ENCODE assay signal across 23 cellular contexts in genomic region chr1:160056648-160057169, GRCh38. TPM values are rescaled to one million over a fixed set of nuclear protein-coding genes. Genes with fewer than 3 reads are reported as not detected.
A peak's percentile ranks its signal among the peaks of the same experiment; 100 is the strongest.
DNase-seq lines count a peak whose midpoint lies in the region; TF ChIP-seq lines count a peak whose summit lies in the region.
"Had no signal": no experiment of that assay in that cellular context is flagged by ENCODE, and none has a peak within 500 bp of the region (broad histone marks: within the 10 kb centered on the region; RNA-seq: fewer than 3 reads in every experiment).

No MANE protein-coding gene starts in this region.

- DNase-seq in NOMO-1 treated with DMSO at 0.1 percent for 48 hours (lab: John Stamatoyannopoulos, UW; ENCODE audit: unreplicated experiment) (peak; percentile 34), NOMO-1 treated with dmso at 0.1 percent for 144 hours (lab: John Stamatoyannopoulos, UW; ENCODE audit: unreplicated experiment) (no peak), substantia nigra (lab: John Stamatoyannopoulos, UW) (no peak), kidney glomerular epithelial cell (lab: John Stamatoyannopoulos, UW) (no peak), esophagus muscularis mucosa (ENCODE audit: extremely low spot score) (no peak)
- DNase-seq: ACHN; CD4-positive, alpha-beta memory T cell; GM23248; H9; HFFc6; NCI-H1105 treated with DMSO at 0.1 percent for 48 hours; NCI-H2029 treated with DMSO at 0.1 percent for 48 hours; NCI-H226; NCI-H510A treated with DMSO at 0.1 percent for 48 hours; NCI-H748 treated with DMSO at 0.1 percent for 48 hours; Peyer's patch had no signal

- intact Hi-C loops in esophagus muscularis mucosa (cut with DNase I) = no loop called here

- H3K9me3 ChIP-seq in esophagus muscularis mucosa = no peaks in the 10 kb centered on the region
- H3K9me3 ChIP-seq: BLaER1 treated with 17β-estradiol and CSF1 and Interleukin-3, amounts not matched to agents 10 nM and 100 nM; Peyer's patch had no signal

- TF ChIP-seq EP300 in esophagus muscularis mucosa (IDR thresholded peaks at IDR 0.05) = no peak

- peaks cover 0 to 51% (median 0%) of the 10 kb centered on the region in 4 donors for H3K27me3 ChIP-seq in esophagus muscularis mucosa
- H3K27me3 ChIP-seq: BLaER1 treated with 17β-estradiol and CSF1 and Interleukin-3, amounts not matched to agents 10 nM and 100 nM; Peyer's patch had no signal

- 61% methylated on average over 1 of the region's 1 CpG for WGBS in esophagus muscularis mucosa

- no peak for TF ChIP-seq CTCF in esophagus muscularis mucosa (IDR thresholded peaks at IDR 0.05)

- H3K4me1 ChIP-seq in esophagus muscularis mucosa = no peaks in the 10 kb centered on the region
- H3K4me1 ChIP-seq: BLaER1 treated with 17β-estradiol and CSF1 and Interleukin-3, amounts not matched to agents 10 nM and 100 nM; Peyer's patch had no signal

- no peak overlapping the region for H3K4me3 ChIP-seq in esophagus muscularis mucosa
- H3K4me3 ChIP-seq: BLaER1 treated with 17β-estradiol and CSF1 and Interleukin-3, amounts not matched to agents 10 nM and 100 nM; GM23248; Peyer's patch had no signal

- H3K27ac ChIP-seq in cingulate gyrus (ENCODE audit: low read depth, low read length) (peak overlapping the region; percentile 86), substantia nigra (ENCODE audit: low read depth, low read length, poor library complexity, severe bottlenecking) (peak overlapping the region; percentile 63), esophagus muscularis mucosa (replicated peaks in 1 of 4) (no peak overlapping the region)
- H3K27ac ChIP-seq: 22Rv1; BLaER1 treated with 17β-estradiol and CSF1 and Interleukin-3, amounts not matched to agents 10 nM and 100 nM; GM23248; KMS-11; Peyer's patch had no signal

- H3K36me3 ChIP-seq in esophagus muscularis mucosa = no peaks in the 10 kb centered on the region
- H3K36me3 ChIP-seq: BLaER1 treated with 17β-estradiol and CSF1 and Interleukin-3, amounts not matched to agents 10 nM and 100 nM; Peyer's patch had no signal

- no peak for TF ChIP-seq POLR2A in esophagus muscularis mucosa (IDR thresholded peaks at IDR 0.05; ENCODE audit: low read depth)

RNA-seq across cellular contexts. Expression of gene KCNJ10, which starts 13.3 kb away (rescaled TPM):
- under 1 TPM in 1 of 4 donors, not detected in 3; 0.06 TPM for total RNA-seq in esophagus muscularis mucosa
- total RNA-seq: CD4-positive, alpha-beta memory T cell; G401; GM23248; HFFc6; HT1080; Peyer's patch had no signal

RNA-seq across cellular contexts. Expression of gene KCNJ9, which starts 24.6 kb away (rescaled TPM):
- total RNA-seq in esophagus muscularis mucosa = not detected
- total RNA-seq: CD4-positive, alpha-beta memory T cell; G401; GM23248; HFFc6; HT1080; Peyer's patch; SK-MEL-5 had no signal

RNA-seq across cellular contexts. Expression of gene PIGM, which starts 24.9 kb away (rescaled TPM):
- total RNA-seq in esophagus muscularis mucosa = 1 to 10 TPM; 2.8 to 4.9 (median 4.6) TPM

RNA-seq across cellular contexts. Expression of gene IGSF8, which starts 41.7 kb away (rescaled TPM):
- 10 to 100 TPM; 12.0 to 27.0 (median 21.9) TPM for total RNA-seq in esophagus muscularis mucosa

RNA-seq across cellular contexts. Expression of gene ATP1A2, which starts 58.9 kb away (rescaled TPM):
- 100 to 1,000 TPM; 101 to 214 (median 130) TPM for total RNA-seq in esophagus muscularis mucosa
- total RNA-seq: CD4-positive, alpha-beta memory T cell; G401; HT1080; SK-MEL-5 had no signal

Comparison
In these comparisons a context has a peak if more than half of its experiments do, and no peak if none do; other contexts are left out.
1. H3K27ac ChIP-seq: peak in cingulate gyrus (single experiment) and substantia nigra (single experiment); none in esophagus muscularis mucosa (0 of 4).